Comparison of ENCODE assay signal across 8 cellular contexts in genomic region chr19:55452381-55453325, GRCh38. TPM values are rescaled to one million over a fixed set of nuclear protein-coding genes. Genes with fewer than 3 reads are reported as not detected.
DNase-seq lines count a peak whose midpoint lies in the region; ATAC-seq and TF ChIP-seq lines count a peak whose summit lies in the region.

No MANE protein-coding gene starts in this region.

- no peaks in the 10 kb centered on the region for H3K9me3 Mint-ChIP-seq in Caco-2 (ENCODE audit: unreplicated experiment)

- H3K36me3 Mint-ChIP-seq in Caco-2 (ENCODE audit: insufficient read depth, unreplicated experiment) = peaks cover 8% of the 10 kb centered on the region

- H3K4me3 Mint-ChIP-seq in Caco-2 (ENCODE audit: unreplicated experiment) = peak overlapping the region; percentile 39

- H3K4me1 ChIP-seq in Caco-2 = peaks cover 18% of the 10 kb centered on the region; the same call in 1 of the 2 replicates

- no peak for TF ChIP-seq CTCF in Caco-2 (IDR thresholded peaks at IDR 0.05; ENCODE audit: insufficient read depth in 1 of 2, low read depth in 1 of 2, low read length in 1 of 2, severe bottlenecking in 1 of 2, unreplicated experiment in 1 of 2)
- no peak for TF ChIP-seq CTCF in cardiac fibroblast (IDR thresholded peaks at IDR 0.05; ENCODE audit: low read depth, low read length)

- peaks cover 19% of the 10 kb centered on the region for H3K27me3 Mint-ChIP-seq in Caco-2 (ENCODE audit: insufficient read depth, unreplicated experiment)

- peaks cover 2% of the 10 kb centered on the region; the same call in 1 of the 2 replicates for H3K27me3 ChIP-seq in Caco-2 (replicated peaks; ENCODE audit: control insufficient read depth, insufficient read depth, low read length)

- BruUV-seq in Caco-2 (replicated peaks; lab: Mats Ljungman, UMichigan) = no TSS peak

- H3K36me3 ChIP-seq in Caco-2 (ENCODE audit: control insufficient read depth, insufficient read depth, low read length) = no peaks in the 10 kb centered on the region; the same call in none of the 2 replicates

- H3K27ac Mint-ChIP-seq in Caco-2 (ENCODE audit: unreplicated experiment) = no peak overlapping the region

- POLR2A ChIA-PET in Caco-2 (lab: Charles Lee) = interaction anchor here (1.1 kb wide), 2 partner anchors 9 to 45 kb away, joined by 3 to 5 read pairs; partner anchors contain the start of gene UBE2S

- intact Hi-C loops in Caco-2 (cut with micrococcal nuclease; ENCODE audit: unreplicated experiment) = loop anchor here (1.0 kb wide), 1 partner anchor 9 kb away; the partner anchor contains the start of gene ISOC2

- CTCF ChIA-PET in Caco-2 (lab: Charles Lee) = interaction anchor here (0.6 to 1.1 kb wide), 4 partner anchors 15 to 880 kb away, joined by 3 to 4 read pairs (median 3); no protein-coding TSS in a partner anchor

- ATAC-seq in GM19351 (IDR thresholded peaks at IDR 0.05; ENCODE audit: unreplicated experiment) = no peak
- no peak for ATAC-seq in GM21526 (IDR thresholded peaks at IDR 0.05; ENCODE audit: low FRiP score, unreplicated experiment)

- no peaks in the 10 kb centered on the region for H3K9me3 ChIP-seq in Caco-2

- H3K4me1 Mint-ChIP-seq in Caco-2 (ENCODE audit: low read depth, unreplicated experiment) = peaks cover 15% of the 10 kb centered on the region

- H3K4me3 ChIP-seq in Caco-2 (ENCODE audit: low read depth, low read length) = no peak overlapping the region
- no peak overlapping the region for H3K4me3 ChIP-seq in cardiac fibroblast (replicated peaks in 1 of 2; ENCODE audit: low read depth in 2 of 2, low read length in 2 of 2)

- DNase-seq in Caco-2 (peak; percentile 73 to 83), Kasumi-1 (lab: John Stamatoyannopoulos, UW) (peak; percentile 47 to 49), SHP77 (lab: John Stamatoyannopoulos, UW) (peak; percentile 70 to 85), cardiac fibroblast (ENCODE audit: low read depth in 2 of 2) (peak; percentile 66 to 81), inferior parietal cortex (ENCODE audit: extremely low spot score) (peak; percentile 93)
- DNase-seq in stimulated activated CD4-positive, alpha-beta T cell treated with anti-CD3 and anti-CD28 coated beads, Interleukin-1b, Interleukin-23, amount 100 ng/mL, for 48 hours = peak; percentile 64

RNA-seq across cellular contexts. Expression of gene ISOC2, which starts 8.8 kb away (rescaled TPM):
- 40.6 and 49.6 TPM in 2 replicates for total RNA-seq in Caco-2 (2022)

RNA-seq across cellular contexts. Expression of gene SHISA7, which starts 9.6 kb away (rescaled TPM):
- total RNA-seq in Caco-2 (2022) = not detected in 2 replicates

RNA-seq across cellular contexts. Expression of gene C19orf85, which starts 11.9 kb away (rescaled TPM):
- not detected in 2 replicates for total RNA-seq in Caco-2 (2022)

RNA-seq across cellular contexts. Expression of gene ZNF628, which starts 23.8 kb away (rescaled TPM):
- total RNA-seq in Caco-2 (2022) = 12.3 and 13.9 TPM in 2 replicates

RNA-seq across cellular contexts. Expression of gene NAT14, which starts 32.3 kb away (rescaled TPM):
- 40.9 and 45.2 TPM in 2 replicates for total RNA-seq in Caco-2 (2022)
